In the genomic region with DNA sequence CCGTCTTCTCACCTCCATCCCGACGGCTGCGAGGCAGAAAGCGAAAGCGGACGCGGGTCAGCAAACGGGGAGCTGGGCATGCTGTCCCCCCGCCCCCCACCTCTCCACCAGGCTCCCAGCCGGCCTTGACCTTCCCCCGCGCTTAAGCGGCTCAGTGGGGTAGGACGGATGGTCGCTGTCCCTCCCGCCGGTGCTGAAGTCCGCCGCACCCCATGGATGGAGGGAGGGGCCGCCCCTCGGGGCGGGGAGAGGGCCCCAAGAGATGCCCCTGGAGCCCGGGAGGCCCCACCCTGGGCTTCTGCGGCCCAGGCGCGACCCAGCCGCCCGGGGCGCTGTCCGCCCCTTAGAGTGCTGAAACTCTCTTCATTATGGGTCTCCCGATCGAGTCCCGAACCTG, we compare ENCODE assay signal across 8 cellular contexts. TPM values are rescaled to one million over a fixed set of nuclear protein-coding genes. Genes with fewer than 3 reads are reported as not detected.
DNase-seq lines count a peak whose midpoint lies in the region; ATAC-seq and TF ChIP-seq lines count a peak whose summit lies in the region.

KCNB1 (minus strand) TSS at position 48 of the 397 bp plus-strand sequence. CDS start 188 bp downstream, outside the sequence.

- TF ChIP-seq POLR2A in thyroid gland (IDR thresholded peaks at IDR 0.05): no peak

- no peak for TF ChIP-seq CTCF in MM.1S (IDR thresholded peaks at IDR 0.05; ENCODE audit: low read length)
- no peak for TF ChIP-seq CTCF in thyroid gland (IDR thresholded peaks at IDR 0.05)

- H3K27ac ChIP-seq in MM.1S (ENCODE audit: low read length): no peak within 1 kb of the TSS
- H3K27ac ChIP-seq in thyroid gland: no peak within 1 kb of the TSS

- H3K36me3 Mint-ChIP-seq in naive thymus-derived CD8-positive, alpha-beta T cell: peaks cover 3 to 5% (median 4%) of the 10 kb centered on the region in 3 donors

- H2AFZ ChIP-seq in MM.1S (ENCODE audit: low read length): no peak within 1 kb of the TSS

- H3K9me3 ChIP-seq in MM.1S (replicated peaks; ENCODE audit: insufficient read depth, low read length) (no peaks in the 10 kb centered on the region), thyroid gland (no peaks in the 10 kb centered on the region)

- DNase-seq in AG08396 (ENCODE audit: low spot score): peak; percentile 76
- DNase-seq in MM.1S: peak; percentile 19
- peak; percentile 54 to 61 for DNase-seq in activated T-cell treated with anti-CD3 and anti-CD28 coated beads, Interleukin-2, amount 50 U/mL, for 48 hours
- DNase-seq in fibroblast of peridontal ligament (ENCODE audit: extremely low read depth): peak; percentile 32
- DNase-seq in naive thymus-derived CD8-positive, alpha-beta T cell: peak; percentile 17 to 65 (median 28)
- peak; percentile 70 to 78 for DNase-seq in thyroid gland
- DNase-seq in superior temporal gyrus (ENCODE audit: extremely low spot score): no peak
- DNase-seq in putamen (ENCODE audit: low spot score): no peak

- H3K4me3 ChIP-seq in MM.1S (ENCODE audit: low read length) (peak within 1 kb of the TSS; percentile 40; the same call in 1 of the 2 replicates), thyroid gland (replicated peaks in 1 of 3) (no peak within 1 kb of the TSS)

- H3K27me3 Mint-ChIP-seq in naive thymus-derived CD8-positive, alpha-beta T cell: peaks cover 48 to 77% (median 62%) of the 10 kb centered on the region in 5 donors

- peak within 1 kb of the TSS in 7 of 10 donors; percentile 14 to 81 (median 45) for H3K4me3 Mint-ChIP-seq in naive thymus-derived CD8-positive, alpha-beta T cell

- no peaks in the 10 kb centered on the region for H3K79me2 ChIP-seq in MM.1S (ENCODE audit: low read length)

- WGBS in thyroid gland, 2 donors: 1 to 4% methylated on average over 11 to 16 of the region's 34 CpGs

- peak; percentile 63 to 69 for ATAC-seq in naive thymus-derived CD8-positive, alpha-beta T cell

- no peak within 1 kb of the TSS for H3K9ac ChIP-seq in MM.1S (ENCODE audit: low read length)

- H3K4me1 ChIP-seq in MM.1S (ENCODE audit: low read length): no peaks in the 10 kb centered on the region
- peaks cover 13 to 22% of the 10 kb centered on the region in 2 donors for H3K4me1 ChIP-seq in thyroid gland

- H3K9me3 Mint-ChIP-seq in naive thymus-derived CD8-positive, alpha-beta T cell: peaks cover 0 to 11% (median 0%) of the 10 kb centered on the region in 9 donors

- H3K4me2 ChIP-seq in MM.1S (ENCODE audit: low read depth, low read length): peak within 1 kb of the TSS; percentile 59

- no peaks in the 10 kb centered on the region for H4K20me1 ChIP-seq in MM.1S (ENCODE audit: insufficient read depth, low read length)

- H3K36me3 ChIP-seq in MM.1S (replicated peaks; ENCODE audit: insufficient read depth, low read length) (no peaks in the 10 kb centered on the region), thyroid gland (no peaks in the 10 kb centered on the region)

- H3K4me1 Mint-ChIP-seq in naive thymus-derived CD8-positive, alpha-beta T cell: peaks cover 2 to 9% (median 6%) of the 10 kb centered on the region in 4 donors

- no peaks in the 10 kb centered on the region for H3K9me2 ChIP-seq in MM.1S (replicated peaks; ENCODE audit: insufficient read depth, low read length)

- no peaks in the 10 kb centered on the region for H3F3A ChIP-seq in MM.1S (ENCODE audit: insufficient read depth, low read length)

- no peak within 1 kb of the TSS for H3K27ac Mint-ChIP-seq in naive thymus-derived CD8-positive, alpha-beta T cell

- POLR2A ChIA-PET in naive thymus-derived CD8-positive, alpha-beta T cell (lab: Charles Lee): no interaction called here

- H3K27me3 ChIP-seq in MM.1S (replicated peaks; ENCODE audit: insufficient read depth, low read length): peaks cover 11% of the 10 kb centered on the region
- H3K27me3 ChIP-seq in thyroid gland: peaks cover 8% of the 10 kb centered on the region

- intact Hi-C loops in thyroid gland (cut with DNase I): loop anchor here (10.0 kb wide), 1 partner anchor 238 kb away; no protein-coding TSS in a partner anchor

RNA-seq across cellular contexts. Expression of gene KCNB1, which starts in this region (rescaled TPM):
- total RNA-seq in naive thymus-derived CD8-positive, alpha-beta T cell: under 1 TPM in 1 of 2 experiments, not detected in 1; 0.05 TPM
- polyA plus RNA-seq in naive thymus-derived CD8-positive, alpha-beta T cell: not detected
- under 1 TPM; 0.34 to 0.54 (median 0.47) TPM for total RNA-seq in thyroid gland

Comparison
In these comparisons a context has a peak if more than half of its experiments do, and no peak if none do; other contexts are left out.
1. Peak in DNase-seq and ATAC-seq in naive thymus-derived CD8-positive, alpha-beta T cell; RNA of the gene not detected or under 1 TPM.
2. Peak in DNase-seq in thyroid gland; RNA of the gene not detected or under 1 TPM.
3. DNase-seq: peak in AG08396 (single experiment), MM.1S (single experiment), activated T-cell treated with anti-CD3 and anti-CD28 coated beads, Interleukin-2, amount 50 U/mL, for 48 hours (2 of 2) and fibroblast of peridontal ligament (single experiment); none in superior temporal gyrus (single experiment) and putamen (single experiment).